Comparison of ENCODE assay signal across 9 cellular contexts in the genomic region with DNA sequence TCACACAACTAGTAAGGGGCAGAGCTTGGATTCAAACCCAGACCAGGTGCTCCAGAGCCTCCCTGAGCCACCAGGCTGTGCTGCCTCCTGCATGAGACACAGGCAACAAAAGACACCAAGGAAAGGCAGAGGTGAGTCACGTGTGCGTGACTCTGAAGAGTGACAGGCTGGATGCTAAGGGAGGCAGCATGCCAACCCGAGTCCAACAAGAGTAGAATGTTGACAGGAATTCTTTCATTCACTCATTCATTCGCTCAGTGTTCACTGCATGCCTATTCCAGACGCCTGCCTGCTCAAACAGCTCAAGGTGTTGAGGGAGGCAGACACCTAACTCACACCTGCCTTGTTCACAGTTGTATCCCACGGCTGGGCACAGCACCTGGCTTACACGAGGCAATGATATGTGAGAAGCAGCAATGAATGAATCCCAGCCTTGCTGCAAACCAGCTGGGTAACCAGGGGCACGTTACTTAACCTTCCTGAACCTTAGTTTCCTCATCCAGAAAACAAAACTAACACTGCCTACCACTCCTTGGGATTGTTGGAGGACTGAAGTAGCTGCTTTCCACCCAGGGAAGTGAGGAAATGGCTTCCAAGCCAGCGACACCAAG.
DNase-seq lines count a peak whose midpoint lies in the region; ATAC-seq and TF ChIP-seq lines count a peak whose summit lies in the region.
"Had no signal": no experiment of that assay in that cellular context is flagged by ENCODE, and none has a peak within 500 bp of the region (broad histone marks: within the 10 kb centered on the region; RNA-seq: fewer than 3 reads in every experiment).

No MANE protein-coding gene starts in this region.

- TF ChIP-seq EP300 in SK-N-SH (IDR thresholded peaks at IDR 0.05; ENCODE audit: borderline replicate concordance in 1 of 2, low read depth in 1 of 2, low read length in 1 of 2): no peak

- TF ChIP-seq CTCF in SK-N-SH (IDR thresholded peaks at IDR 0.05): peak; percentile 12; the same call in 1 of the 2 replicates
- peak; percentile 41; the same call in 1 of the 2 replicates for TF ChIP-seq CTCF in PC-3 (conservative IDR thresholded peaks at IDR 0.05; ENCODE audit: low read depth, low read length)
- TF ChIP-seq CTCF in MM.1S (IDR thresholded peaks at IDR 0.05; ENCODE audit: low read length): no peak

- H3K27ac ChIP-seq in SK-N-SH (ENCODE audit: low read depth in 2 of 2, low read length in 1 of 2) (peak overlapping the region in 1 of 2 experiments; percentile 99; a peak in 1 of 4 replicates), PC-3 (ENCODE audit: low read length) (peak overlapping the region; percentile 16), subcutaneous abdominal adipose tissue (ENCODE audit: low read depth, low read length) (peak overlapping the region; percentile 88), MM.1S (ENCODE audit: low read length) (no peak overlapping the region)
- H3K27ac ChIP-seq: C4-2B had no signal

- H3K9ac ChIP-seq in SK-N-SH (no peak overlapping the region), PC-3 (ENCODE audit: low read length) (no peak overlapping the region), subcutaneous abdominal adipose tissue (ENCODE audit: low read length in 5 of 5) (no peak overlapping the region), MM.1S (ENCODE audit: low read length) (no peak overlapping the region)

- H3K4me1 ChIP-seq in SK-N-SH (ENCODE audit: control insufficient read depth in 1 of 2, insufficient read depth in 2 of 2, low read depth in 1 of 2, low read length in 1 of 2) (peaks cover 5 to 18% of the 10 kb centered on the region in 2 experiments; a peak in 3 of 4 replicates), PC-3 (ENCODE audit: insufficient read depth, low read length) (peaks cover 44% of the 10 kb centered on the region), subcutaneous abdominal adipose tissue (ENCODE audit: control insufficient read depth in 5 of 5, insufficient read depth in 5 of 5, low read length in 5 of 5) (peaks cover 37 to 78% (median 66%) of the 10 kb centered on the region in 5 donors), MM.1S (ENCODE audit: low read length) (no peaks in the 10 kb centered on the region)

- H4K20me1 ChIP-seq in SK-N-SH (ENCODE audit: insufficient read depth) (no peaks in the 10 kb centered on the region), PC-3 (ENCODE audit: low read length) (0 out of 2 replicates have a peak, but pooled peaks cover 3% of the 10 kb centered on the region), MM.1S (ENCODE audit: insufficient read depth, low read length) (no peaks in the 10 kb centered on the region)

- ATAC-seq in SK-N-SH treated with all-trans-retinoic acid at 6 μM for 48 hours: no peak
- peak; percentile 48; the same call in 1 of the 2 replicates for ATAC-seq in PC-3
- peak; percentile 65 for ATAC-seq in Right ventricle myocardium superior (ENCODE audit: poor library complexity)

- H3K36me3 ChIP-seq in SK-N-SH (replicated peaks in 1 of 2; ENCODE audit: control insufficient read depth in 1 of 2, insufficient read depth in 2 of 2, low read length in 1 of 2) (no peaks in the 10 kb centered on the region), PC-3 (ENCODE audit: low read depth, low read length) (no peaks in the 10 kb centered on the region), subcutaneous abdominal adipose tissue (ENCODE audit: control insufficient read depth in 5 of 5, insufficient read depth in 5 of 5, low read length in 5 of 5) (no peaks in the 10 kb centered on the region), MM.1S (replicated peaks; ENCODE audit: insufficient read depth, low read length) (no peaks in the 10 kb centered on the region)

- H3K9me2 ChIP-seq in SK-N-SH (no peaks in the 10 kb centered on the region), PC-3 (replicated peaks; ENCODE audit: low read length) (no peaks in the 10 kb centered on the region), MM.1S (replicated peaks; ENCODE audit: insufficient read depth, low read length) (no peaks in the 10 kb centered on the region)

- H2AFZ ChIP-seq in SK-N-SH (ENCODE audit: low read depth): no peak overlapping the region
- H2AFZ ChIP-seq in PC-3 (ENCODE audit: low read length): no peak overlapping the region
- H2AFZ ChIP-seq in MM.1S (ENCODE audit: low read length): no peak overlapping the region

- POLR2A ChIA-PET in SK-N-SH (lab: Yijun Ruan, JAX): no interaction called here
- POLR2A ChIA-PET in PC-3 (lab: Charles Lee; ENCODE audit: unreplicated experiment): no interaction called here

- H3K9me3 ChIP-seq in SK-N-SH: no peaks in the 10 kb centered on the region
- H3K9me3 ChIP-seq in PC-3 (ENCODE audit: low read length): no peaks in the 10 kb centered on the region
- no peaks in the 10 kb centered on the region for H3K9me3 ChIP-seq in subcutaneous abdominal adipose tissue (ENCODE audit: control insufficient read depth in 5 of 5, low read length in 5 of 5)
- no peaks in the 10 kb centered on the region for H3K9me3 ChIP-seq in MM.1S (replicated peaks; ENCODE audit: insufficient read depth, low read length)

- H3K4me2 ChIP-seq in SK-N-SH (no peak overlapping the region), PC-3 (ENCODE audit: low read length) (no peak overlapping the region), MM.1S (ENCODE audit: low read depth, low read length) (no peak overlapping the region)

- DNase-seq in SK-N-SH: no peak
- DNase-seq in PC-3: peak; percentile 74
- DNase-seq in Right ventricle myocardium superior: peak; percentile 70
- DNase-seq in medulla oblongata (ENCODE audit: extremely low spot score): no peak
- DNase-seq in superior temporal gyrus (ENCODE audit: extremely low spot score): no peak
- DNase-seq in MM.1S: no peak

- intact Hi-C loops in PC-3 (cut with micrococcal nuclease): no loop called here
- intact Hi-C loops in Right ventricle myocardium superior (cut with DNase I): no loop called here

- WGBS in SK-N-SH (ENCODE audit: low lambda C conversion rate): 72% methylated on average over 7 of the region's 9 CpGs

- CTCF ChIA-PET in SK-N-SH (lab: Yijun Ruan, JAX): no interaction called here
- CTCF ChIA-PET in PC-3 (lab: Charles Lee): no interaction called here

- H3K4me3 ChIP-seq in SK-N-SH (ENCODE audit: low read depth in 2 of 2, low read length in 1 of 2) (no peak overlapping the region), PC-3 (ENCODE audit: low read length) (no peak overlapping the region), subcutaneous abdominal adipose tissue (ENCODE audit: low read depth in 1 of 5, low read length in 5 of 5) (peak overlapping the region in 2 of 5 donors; percentile 2 to 44), MM.1S (ENCODE audit: low read length) (no peak overlapping the region)

- H3K27me3 ChIP-seq in SK-N-SH (ENCODE audit: insufficient read depth) (no peaks in the 10 kb centered on the region), PC-3 (ENCODE audit: low read length) (no peaks in the 10 kb centered on the region), subcutaneous abdominal adipose tissue (ENCODE audit: control insufficient read depth in 5 of 5, insufficient read depth in 4 of 5, low read length in 5 of 5) (no peaks in the 10 kb centered on the region), MM.1S (replicated peaks; ENCODE audit: insufficient read depth, low read length) (no peaks in the 10 kb centered on the region)

- H3K79me2 ChIP-seq in SK-N-SH (ENCODE audit: insufficient read depth) (peaks cover 91% of the 10 kb centered on the region), PC-3 (ENCODE audit: low read length) (peaks cover 70% of the 10 kb centered on the region), MM.1S (ENCODE audit: low read length) (0 out of 2 replicates have a peak, but pooled peaks cover 4% of the 10 kb centered on the region)

- TF ChIP-seq RAD21 in SK-N-SH (IDR thresholded peaks at IDR 0.05; ENCODE audit: low read length): no peak

- H3F3A ChIP-seq in SK-N-SH (replicated peaks; ENCODE audit: insufficient read depth) (peaks cover 9% of the 10 kb centered on the region), PC-3 (ENCODE audit: low read length, unreplicated experiment) (no peaks in the 10 kb centered on the region), MM.1S (ENCODE audit: insufficient read depth, low read length) (no peaks in the 10 kb centered on the region)

- BruUV-seq in PC-3 (replicated peaks; lab: Mats Ljungman, UMichigan): no TSS peak

TF ChIP-seq in SK-N-SH, 30 proteins besides CTCF, POLR2A, EP300 and RAD21 (continues in another document):
- TF ChIP-seq GABPA (IDR thresholded peaks at IDR 0.05; ENCODE audit: low read depth): no peak
- no peak for TF ChIP-seq TCF12 (IDR thresholded peaks at IDR 0.05)
- no peak for TF ChIP-seq RFX5 (IDR thresholded peaks at IDR 0.05; ENCODE audit: low read length)
- TF ChIP-seq MEF2A (IDR thresholded peaks at IDR 0.05; ENCODE audit: borderline replicate concordance, low read depth): no peak

TF ChIP-seq in SK-N-SH treated with all-trans-retinoic acid at 6 μM for 48 hours, 23 proteins besides CTCF, POLR2A, EP300 and RAD21:
- TF ChIP-seq, protein P1, sequence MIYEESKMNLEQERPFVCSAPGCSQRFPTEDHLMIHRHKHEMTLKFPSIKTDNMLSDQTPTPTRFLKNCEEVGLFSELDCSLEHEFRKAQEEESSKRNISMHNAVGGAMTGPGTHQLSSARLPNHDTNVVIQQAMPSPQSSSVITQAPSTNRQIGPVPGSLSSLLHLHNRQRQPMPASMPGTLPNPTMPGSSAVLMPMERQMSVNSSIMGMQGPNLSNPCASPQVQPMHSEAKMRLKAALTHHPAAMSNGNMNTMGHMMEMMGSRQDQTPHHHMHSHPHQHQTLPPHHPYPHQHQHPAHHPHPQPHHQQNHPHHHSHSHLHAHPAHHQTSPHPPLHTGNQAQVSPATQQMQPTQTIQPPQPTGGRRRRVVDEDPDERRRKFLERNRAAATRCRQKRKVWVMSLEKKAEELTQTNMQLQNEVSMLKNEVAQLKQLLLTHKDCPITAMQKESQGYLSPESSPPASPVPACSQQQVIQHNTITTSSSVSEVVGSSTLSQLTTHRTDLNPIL (CRISPR knock-in tag; IDR thresholded peaks at IDR 0.05; ENCODE audit: low read depth): no peak

Comparison
In these comparisons a context has a peak if more than half of its experiments do, and no peak if none do; other contexts are left out.
1. DNase-seq: peak in PC-3 (single experiment) and Right ventricle myocardium superior (single experiment); none in SK-N-SH (single experiment), medulla oblongata (single experiment), superior temporal gyrus (single experiment) and MM.1S (single experiment).